ENCODE assay signal across 11 cellular contexts in genomic region chr15:75672646-75673425, GRCh38. TPM values are rescaled to one million over a fixed set of nuclear protein-coding genes. Genes with fewer than 3 reads are reported as not detected.
A peak's percentile ranks its signal among the peaks of the same experiment; 100 is the strongest.
DNase-seq lines count a peak whose midpoint lies in the region; ATAC-seq, FAIRE-seq and TF ChIP-seq lines count a peak whose summit lies in the region.
"Had no signal": no experiment of that assay in that cellular context is flagged by ENCODE, and none has a peak within 500 bp of the region (broad histone marks: within the 10 kb centered on the region; RNA-seq: fewer than 3 reads in every experiment).

No MANE protein-coding gene starts in this region.

- DNase-seq in brain microvascular endothelial cell (peak; percentile 91), keratinocyte (ENCODE audit: low read depth, low spot score) (no peak), stomach (peak; percentile 62), GM12892 (ENCODE audit: insufficient read length) (no peak), SW 1271 (lab: John Stamatoyannopoulos, UW) (no peak), OCI-LY7 (ENCODE audit: low spot score) (no peak)
- DNase-seq: activated naive CD8-positive, alpha-beta T cell treated with anti-CD3 and anti-CD28 coated beads, Interleukin-2, amount 10 ng/mL, durations not matched to agents 7 days and 5 days had no signal

- POLR2A ChIA-PET in HEK293 (lab: Yijun Ruan, JAX) (interaction anchor here (0.6 to 3.7 kb wide), 10 partner anchors 10 to 650 kb away, joined by 3 to 36 read pairs (median 8); partner anchors contain the start of genes IMP3, MAN2C1, PPCDC and SIN3A), OCI-LY7 (lab: Charles Lee) (no interaction called here)

- no peaks in the 10 kb centered on the region for H3K9me2 ChIP-seq in OCI-LY7 (ENCODE audit: insufficient read depth, low read length)

- H3K9me3 ChIP-seq in HEK293 (ENCODE audit: control insufficient read depth, insufficient read depth, low read depth, low read length) (no peaks in the 10 kb centered on the region), keratinocyte (ENCODE audit: control insufficient read depth, low read depth, low read length) (no peaks in the 10 kb centered on the region), stomach (no peaks in the 10 kb centered on the region), OCI-LY7 (ENCODE audit: low read length) (no peaks in the 10 kb centered on the region)
- H3K9me3 ChIP-seq: neutrophil had no signal

- in situ Hi-C loops in brain microvascular endothelial cell (cut with HindIII; ENCODE audit: low pct_ligation_motif_present, low sequenced_read_pairs), result no loop called here

- H3K79me2 ChIP-seq in keratinocyte (ENCODE audit: control insufficient read depth, insufficient read depth, low read length), result no peaks in the 10 kb centered on the region
- no peaks in the 10 kb centered on the region for H3K79me2 ChIP-seq in OCI-LY7 (ENCODE audit: insufficient read depth, low read depth, low read length)

- CTCF ChIA-PET in HEK293 (lab: Yijun Ruan, JAX) (interaction anchor here (0.6 to 2.2 kb wide), 9 partner anchors 9 to 304 kb away, joined by 3 to 19 read pairs (median 4); partner anchors contain the start of genes IMP3, MAN2C1 and SNX33), OCI-LY7 (lab: Charles Lee; ENCODE audit: unreplicated experiment) (no interaction called here)

- H3K4me3 ChIP-seq in HEK293 (ENCODE audit: low read depth, low read length) (no peak overlapping the region), brain microvascular endothelial cell (ENCODE audit: low read depth, low read length) (no peak overlapping the region), keratinocyte (ENCODE audit: control insufficient read depth in 2 of 3, extremely low read depth in 1 of 3, insufficient read depth in 2 of 3, low read depth in 1 of 3, low read length in 3 of 3) (no peak overlapping the region), stomach (no peak overlapping the region), OCI-LY7 (ENCODE audit: low read depth, low read length, poor library complexity, severe bottlenecking) (no peak overlapping the region)
- H3K4me3 ChIP-seq: GM12878 had no signal

- H4K20me1 ChIP-seq in keratinocyte (ENCODE audit: control insufficient read depth, extremely low read depth, insufficient read depth, low read length) (no peaks in the 10 kb centered on the region), OCI-LY7 (ENCODE audit: insufficient read depth, low read length) (no peaks in the 10 kb centered on the region)

- FAIRE-seq in keratinocyte (lab: Jason Lieb, UNC) (peak; percentile 95), GM12892 (lab: Jason Lieb, UNC) (no peak)
- FAIRE-seq: GM12878 had no signal

- no peak for TF ChIP-seq EP300 in stomach (IDR thresholded peaks at IDR 0.05)

- H3K27me3 ChIP-seq in brain microvascular endothelial cell (replicated peaks) (no peaks in the 10 kb centered on the region), keratinocyte (ENCODE audit: control insufficient read depth, extremely low read depth, insufficient read depth, low read length) (no peaks in the 10 kb centered on the region), stomach (no peaks in the 10 kb centered on the region)
- H3K27me3 ChIP-seq: neutrophil had no signal

- H2AFZ ChIP-seq in keratinocyte (ENCODE audit: control insufficient read depth, low read length) (peak overlapping the region; percentile 31), OCI-LY7 (ENCODE audit: low read length) (no peak overlapping the region)

- dilution Hi-C loops in keratinocyte (cut with MboI; ENCODE audit: extremely low pct_ligation_motif_present, low sequenced_read_pairs), result no loop called here

- no peak for ATAC-seq in HG03159 (IDR thresholded peaks at IDR 0.05; ENCODE audit: unreplicated experiment)
- ATAC-seq: GM12878 had no signal

- H3K9me1 ChIP-seq in keratinocyte (ENCODE audit: control insufficient read depth, extremely low read depth, insufficient read depth, low read length), result no peaks in the 10 kb centered on the region

- H3K4me2 ChIP-seq in keratinocyte (ENCODE audit: control insufficient read depth, extremely low read depth, insufficient read depth, low read depth, low read length) (peak overlapping the region; percentile 39), OCI-LY7 (ENCODE audit: low read length) (no peak overlapping the region)

- TF ChIP-seq CTCF in HEK293 (tag by site-specific recombination; IDR thresholded peaks at IDR 0.05) (0 out of 2 replicates have a peak, but pooled peaks have one; percentile 38), brain microvascular endothelial cell (IDR thresholded peaks at IDR 0.05; ENCODE audit: low read depth, low read length, missing control alignments) (no peak), keratinocyte (optimal IDR thresholded peaks at IDR 0.05 in 1 of 3, IDR thresholded peaks at IDR 0.05 in 1 of 3, conservative IDR thresholded peaks at IDR 0.05 in 1 of 3; ENCODE audit: extremely low read depth in 1 of 3, insufficient read depth in 2 of 3, low read length in 3 of 3) (no peak), stomach (IDR thresholded peaks at IDR 0.05) (no peak), OCI-LY7 (conservative IDR thresholded peaks at IDR 0.05; ENCODE audit: low read length) (no peak)

- no TSS peak for BruUV-seq in OCI-LY7 (replicated peaks; lab: Mats Ljungman, UMichigan)

- H3K27ac ChIP-seq in HEK293 (ENCODE audit: extremely low read depth, low read depth, low read length), result peak overlapping the region; percentile 36; the same call in 1 of the 2 replicates
- peak overlapping the region; percentile 99 for H3K27ac ChIP-seq in brain microvascular endothelial cell
- H3K27ac ChIP-seq in keratinocyte (ENCODE audit: control insufficient read depth, insufficient read depth, low read length), result peak overlapping the region; percentile 77
- H3K27ac ChIP-seq in stomach, result peak overlapping the region; percentile 58 to 86 (median 82)
- H3K27ac ChIP-seq in OCI-LY7 (ENCODE audit: low read depth, low read length, poor library complexity, severe bottlenecking), result no peak overlapping the region
- H3K27ac ChIP-seq: neutrophil had no signal

- peak overlapping the region; percentile 69 for H3K9ac ChIP-seq in keratinocyte (ENCODE audit: control insufficient read depth, extremely low read depth, insufficient read depth, low read length)

- TF ChIP-seq POLR2A in stomach (IDR thresholded peaks at IDR 0.05) (no peak), GM12892 (IDR thresholded peaks at IDR 0.05; ENCODE audit: low read depth, low read length) (no peak)

- peaks cover 10% of the 10 kb centered on the region for H3K4me1 ChIP-seq in HEK293 (ENCODE audit: control insufficient read depth, insufficient read depth, low read length)
- peaks cover 43% of the 10 kb centered on the region for H3K4me1 ChIP-seq in keratinocyte (ENCODE audit: control insufficient read depth, extremely low read depth, insufficient read depth, low read length)
- H3K4me1 ChIP-seq in stomach, result peaks cover 20 to 56% (median 35%) of the 10 kb centered on the region in 4 donors
- no peaks in the 10 kb centered on the region for H3K4me1 ChIP-seq in OCI-LY7 (ENCODE audit: insufficient read depth, low read length, poor library complexity, severe bottlenecking)

- intact Hi-C loops in stomach (cut with DNase I; ENCODE audit: low total_unique reads), result no loop called here
- intact Hi-C loops in OCI-LY7 (cut with micrococcal nuclease; ENCODE audit: unreplicated experiment), result no loop called here

- no peaks in the 10 kb centered on the region for H3K36me3 ChIP-seq in HEK293 (ENCODE audit: control insufficient read depth in 2 of 2, insufficient read depth in 1 of 2, low read length in 2 of 2)
- peaks cover 11% of the 10 kb centered on the region for H3K36me3 ChIP-seq in brain microvascular endothelial cell (replicated peaks)
- H3K36me3 ChIP-seq in keratinocyte (ENCODE audit: control insufficient read depth in 2 of 2, extremely low read depth in 1 of 2, insufficient read depth in 2 of 2, low read length in 2 of 2), result no peaks in the 10 kb centered on the region
- H3K36me3 ChIP-seq in stomach, result peaks cover 0 to 25% (median 14%) of the 10 kb centered on the region in 4 donors
- H3K36me3 ChIP-seq in OCI-LY7 (ENCODE audit: insufficient read depth, low read length), result no peaks in the 10 kb centered on the region
- H3K36me3 ChIP-seq: neutrophil had no signal

- WGBS in stomach, 5 donors, result 12 to 38% (median 23%) methylated on average over 14 of the region's 14 CpGs

RNA-seq across cellular contexts. Expression of gene SNX33, which starts 25.1 kb away (rescaled TPM):
- polyA plus RNA-seq in keratinocyte (21.7 to 32.5 TPM (median 27.0 TPM) in 3 replicates), stomach (10 to 100 TPM; 11.0 to 15.6 (median 11.6) TPM)
- polyA plus RNA-seq in keratinocyte (2011; ENCODE audit: low read depth), result 11.5 TPM
- polyA plus RNA-seq in keratinocyte (2011; cell fraction: cytosol; rRNA removed), result 24.7 and 25.8 TPM in 2 replicates
- polyA plus RNA-seq in keratinocyte (2011; cell fraction: nucleus; rRNA removed), result 59.5 and 81.4 TPM in 2 replicates
- polyA plus RNA-seq in keratinocyte (2012; ENCODE audit: low replicate concordance), result 31.2 and 40.4 TPM in 2 replicates
- polyA minus RNA-seq in keratinocyte, result 45.4 to 75.9 TPM (median 53.1 TPM) in 3 replicates
- polyA minus RNA-seq in keratinocyte (2011; cell fraction: cytosol; rRNA and poly(A)+ RNA removed), result 51.8 TPM
- polyA minus RNA-seq in keratinocyte (2011; cell fraction: nucleus; rRNA and poly(A)+ RNA removed), result 52.0 and 62.4 TPM in 2 replicates
- total RNA-seq in stomach (10 to 100 TPM; 12.5 to 36.8 (median 23.9) TPM), OCI-LY7 (2022) (0.31 and 0.38 TPM in 2 replicates)
- 0.49 TPM for polyA plus RNA-seq in GM12892 (2012; ENCODE audit: missing spikeins)
- total RNA-seq in OCI-LY7 (2014; rRNA removed; shearing (Covaris generic)), result 0.05 and 0.09 TPM in 2 replicates

RNA-seq across cellular contexts. Expression of gene IMP3, which starts 32.8 kb away (rescaled TPM):
- polyA plus RNA-seq in keratinocyte, result 58.1 to 90.0 TPM (median 70.4 TPM) in 3 replicates
- 20.9 TPM for polyA plus RNA-seq in keratinocyte (2011; ENCODE audit: low read depth)
- polyA plus RNA-seq in keratinocyte (2011; cell fraction: cytosol; rRNA removed), result 58.1 and 74.0 TPM in 2 replicates
- polyA plus RNA-seq in keratinocyte (2011; cell fraction: nucleus; rRNA removed), result 48.6 and 51.6 TPM in 2 replicates
- 67.8 and 84.1 TPM in 2 replicates for polyA plus RNA-seq in keratinocyte (2012; ENCODE audit: low replicate concordance)
- polyA minus RNA-seq in keratinocyte, result 15.5 to 28.5 TPM (median 16.7 TPM) in 3 replicates
- polyA minus RNA-seq in keratinocyte (2011; cell fraction: cytosol; rRNA and poly(A)+ RNA removed), result 92.7 TPM
- 13.5 and 14.4 TPM in 2 replicates for polyA minus RNA-seq in keratinocyte (2011; cell fraction: nucleus; rRNA and poly(A)+ RNA removed)
- total RNA-seq in stomach, result 100 to 1,000 TPM in 2 of 5 donors, 10 to 100 TPM in 2, 1 to 10 TPM in 1; 3.5 to 137 (median 39.8) TPM
- 10 to 100 TPM; 67.4 to 98.7 (median 80.7) TPM for polyA plus RNA-seq in stomach
- 54.8 TPM for polyA plus RNA-seq in GM12892 (2012; ENCODE audit: missing spikeins)
- 135 and 174 TPM in 2 replicates for total RNA-seq in OCI-LY7 (2014; rRNA removed; shearing (Covaris generic))
- total RNA-seq in OCI-LY7 (2022), result 91.2 and 101 TPM in 2 replicates

RNA-seq across cellular contexts. Expression of gene CSPG4, which starts 39.8 kb away (rescaled TPM):
- 0.67 to 1.9 TPM (median 1.7 TPM) in 3 replicates for polyA plus RNA-seq in keratinocyte
- 0.31 TPM for polyA plus RNA-seq in keratinocyte (2011; ENCODE audit: low read depth)
- 0.16 and 0.49 TPM in 2 replicates for polyA plus RNA-seq in keratinocyte (2011; cell fraction: cytosol; rRNA removed)
- 2.5 and 5.0 TPM in 2 replicates for polyA plus RNA-seq in keratinocyte (2011; cell fraction: nucleus; rRNA removed)
- polyA plus RNA-seq in keratinocyte (2012; ENCODE audit: low replicate concordance), result 1.7 and 5.4 TPM in 2 replicates
- polyA minus RNA-seq in keratinocyte, result 3.2 to 15.0 TPM (median 4.5 TPM) in 3 replicates
- 2.5 TPM for polyA minus RNA-seq in keratinocyte (2011; cell fraction: cytosol; rRNA and poly(A)+ RNA removed)
- 8.4 and 12.3 TPM in 2 replicates for polyA minus RNA-seq in keratinocyte (2011; cell fraction: nucleus; rRNA and poly(A)+ RNA removed)
- 10 to 100 TPM; 15.1 to 44.6 (median 28.1) TPM for total RNA-seq in stomach
- polyA plus RNA-seq in stomach, result 10 to 100 TPM in 1 of 3 donors, 1 to 10 TPM in 2; 1.8 to 15.5 (median 3.1) TPM
- polyA plus RNA-seq in GM12892 (2012; ENCODE audit: missing spikeins), result 0.02 TPM
- total RNA-seq in OCI-LY7 (2014; rRNA removed; shearing (Covaris generic)), result not detected in 2 replicates
- not detected in 2 replicates for total RNA-seq in OCI-LY7 (2022)
- total RNA-seq: activated naive CD8-positive, alpha-beta T cell treated with anti-CD3 and anti-CD28 coated beads, Interleukin-2, amount 10 ng/mL, durations not matched to agents 7 days and 5 days had no signal

RNA-seq across cellular contexts. Expression of gene SNUPN, which starts 47.3 kb away (rescaled TPM):
- polyA plus RNA-seq in keratinocyte (20.7 to 24.9 TPM (median 23.6 TPM) in 3 replicates), stomach (10 to 100 TPM; 16.2 to 29.2 (median 24.3) TPM)
- 40.1 TPM for polyA plus RNA-seq in keratinocyte (2011; ENCODE audit: low read depth)
- polyA plus RNA-seq in keratinocyte (2011; cell fraction: cytosol; rRNA removed), result 21.7 and 24.4 TPM in 2 replicates
- 21.4 and 21.8 TPM in 2 replicates for polyA plus RNA-seq in keratinocyte (2011; cell fraction: nucleus; rRNA removed)
- polyA plus RNA-seq in keratinocyte (2012; ENCODE audit: low replicate concordance), result 15.1 and 18.5 TPM in 2 replicates
- 6.7 to 17.8 TPM (median 14.2 TPM) in 3 replicates for polyA minus RNA-seq in keratinocyte
- polyA minus RNA-seq in keratinocyte (2011; cell fraction: cytosol; rRNA and poly(A)+ RNA removed), result 13.2 TPM
- 10.7 and 17.5 TPM in 2 replicates for polyA minus RNA-seq in keratinocyte (2011; cell fraction: nucleus; rRNA and poly(A)+ RNA removed)
- total RNA-seq in stomach (10 to 100 TPM in 4 of 5 donors, 1 to 10 TPM in 1; 4.7 to 19.6 (median 15.1) TPM), OCI-LY7 (2022) (69.4 and 71.1 TPM in 2 replicates)
- polyA plus RNA-seq in GM12892 (2012; ENCODE audit: missing spikeins), result 25.7 TPM
- 32.4 and 44.4 TPM in 2 replicates for total RNA-seq in OCI-LY7 (2014; rRNA removed; shearing (Covaris generic))

Comparison
In these comparisons a context has a peak if more than half of its experiments do, and no peak if none do; other contexts are left out.
1. DNase-seq: peak in brain microvascular endothelial cell (single experiment) and stomach (single experiment); none in keratinocyte (single experiment), GM12892 (single experiment), SW 1271 (0 of 2) and OCI-LY7 (single experiment).
2. RNA of gene SNX33, which starts 25.1 kb away (total RNA-seq): 12.5 to 36.8 TPM in stomach; 0.05 to 0.38 TPM in OCI-LY7; every median in the first group is over 4 times any median in the second.
3. RNA of gene CSPG4, which starts 39.8 kb away (total RNA-seq): 15.1 to 44.6 TPM in stomach; not detected in OCI-LY7; every median in the first group is over 10 times any median in the second.